1 cellular context compared by ENCODE assay signal in genomic region chr1:203374023-203374422, GRCh38.
TF ChIP-seq lines count a peak whose summit lies in the region.

No MANE protein-coding gene starts in this region.

TF ChIP-seq in GM23338, 12 proteins besides CTCF, POLR2A, EP300 and RAD21 (continued from another document):
- TF ChIP-seq ZNF462 (CRISPR knock-in tag; IDR thresholded peaks at IDR 0.05) (no peak), EZH2 (IDR thresholded peaks at IDR 0.05; ENCODE audit: low read depth, unreplicated experiment) (no peak), CREB1 (CRISPR knock-in tag; IDR thresholded peaks at IDR 0.05; ENCODE audit: low read depth) (no peak), ZNF331 (CRISPR knock-in tag; IDR thresholded peaks at IDR 0.05; ENCODE audit: low read depth) (no peak), JUNB (IDR thresholded peaks at IDR 0.05; ENCODE audit: unreplicated experiment) (no peak), REST (IDR thresholded peaks at IDR 0.05; ENCODE audit: unreplicated experiment) (no peak), STAT1 (IDR thresholded peaks at IDR 0.05; ENCODE audit: unreplicated experiment) (no peak), POLR2AphosphoS5 (IDR thresholded peaks at IDR 0.05; ENCODE audit: low read depth) (no peak)
